8 cellular contexts compared by ENCODE assay signal in the genomic region with DNA sequence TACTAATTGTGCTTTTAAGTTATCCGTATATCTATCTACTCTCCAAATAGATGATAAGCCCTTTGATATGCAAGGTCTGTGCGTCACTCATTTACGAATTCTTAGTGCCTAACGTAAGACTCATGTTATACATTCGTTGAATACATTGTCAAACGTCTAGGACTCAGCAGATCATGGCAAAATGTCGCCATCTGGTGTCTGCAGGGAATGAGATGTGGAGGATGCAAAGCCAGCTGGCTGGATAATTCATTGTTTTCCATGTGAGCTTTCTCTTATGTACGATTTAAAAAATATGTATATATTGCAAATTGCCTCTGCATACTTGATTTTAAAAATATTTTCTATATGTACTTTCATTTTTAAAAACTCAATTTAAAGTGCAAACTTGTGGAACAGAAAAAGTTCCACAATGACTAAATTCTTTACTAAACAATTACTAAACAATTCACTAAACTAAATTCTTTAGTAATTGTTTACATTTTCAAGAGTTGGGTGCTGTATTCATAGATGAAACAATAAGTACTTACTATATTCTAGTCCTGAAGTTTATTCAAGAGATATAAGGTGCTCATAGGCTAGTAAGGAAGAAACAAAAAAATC. TPM values are rescaled to one million over a fixed set of nuclear protein-coding genes. Genes with fewer than 3 reads are reported as not detected.
DNase-seq lines count a peak whose midpoint lies in the region; ATAC-seq lines count a peak whose summit lies in the region.

No MANE protein-coding gene starts in this region.

- peak; percentile 66 for DNase-seq in D341Med (ENCODE audit: low spot score)
- peak; percentile 61 to 75 for DNase-seq in HAP-1 (ENCODE audit: low spot score in 2 of 2)
- peak; percentile 26 for DNase-seq in NCI-H226
- DNase-seq in activated CD4-positive, alpha-beta T cell treated with anti-CD3 and anti-CD28 coated beads, Interleukin-2, amount 50 U/mL, for 1 hour = peak; percentile 56
- peak; percentile 72 to 75 for DNase-seq in dermis microvascular lymphatic vessel endothelial cell (ENCODE audit: low read depth in 2 of 2)
- peak; percentile 72 to 86 for DNase-seq in lung microvascular endothelial cell (ENCODE audit: low read depth in 2 of 2)
- DNase-seq in stimulated activated naive B cell treated with anti-CD40 and anti-IgM and Interleukin-4, amounts not matched to agents 10 μg/mL and 1 μg/mL and 100 μg/mL, for 72 hours = peak; percentile 17

- no peaks in the 10 kb centered on the region for H3K9me3 Mint-ChIP-seq in stimulated activated naive B cell treated with anti-CD40 and anti-IgM and Interleukin-4, amounts not matched to agents 10 μg/mL and 1 μg/mL and 100 μg/mL, for 72 hours

- H3K27ac Mint-ChIP-seq in stimulated activated naive B cell treated with anti-CD40 and anti-IgM and Interleukin-4, amounts not matched to agents 10 μg/mL and 1 μg/mL and 100 μg/mL, for 72 hours = no peak overlapping the region

- H3K36me3 Mint-ChIP-seq in stimulated activated naive B cell treated with anti-CD40 and anti-IgM and Interleukin-4, amounts not matched to agents 10 μg/mL and 1 μg/mL and 100 μg/mL, for 72 hours = no peaks in the 10 kb centered on the region

- peaks cover 15 to 23% of the 10 kb centered on the region in 2 donors for H3K27me3 Mint-ChIP-seq in stimulated activated naive B cell treated with anti-CD40 and anti-IgM and Interleukin-4, amounts not matched to agents 10 μg/mL and 1 μg/mL and 100 μg/mL, for 72 hours

- 0 out of 2 replicates have a peak, but pooled peaks cover 2% of the 10 kb centered on the region for H3K4me1 ChIP-seq in HAP-1

- no peaks in the 10 kb centered on the region for H3K36me3 ChIP-seq in HAP-1 (replicated peaks)

- H3K9me3 ChIP-seq in HAP-1 = no peaks in the 10 kb centered on the region

- in situ Hi-C loops in HAP-1 (cut with MboI; ENCODE audit: low sequenced_read_pairs) = loop anchor here (10.0 kb wide), 1 partner anchor 63 kb away; no protein-coding TSS in a partner anchor

- no peak overlapping the region for H3K4me3 Mint-ChIP-seq in stimulated activated naive B cell treated with anti-CD40 and anti-IgM and Interleukin-4, amounts not matched to agents 10 μg/mL and 1 μg/mL and 100 μg/mL, for 72 hours

- no peak overlapping the region for H3K4me3 ChIP-seq in HAP-1

- no peaks in the 10 kb centered on the region for H3K27me3 ChIP-seq in HAP-1 (ENCODE audit: low read depth)

- peaks cover 3 to 5% of the 10 kb centered on the region in 2 donors for H3K4me1 Mint-ChIP-seq in stimulated activated naive B cell treated with anti-CD40 and anti-IgM and Interleukin-4, amounts not matched to agents 10 μg/mL and 1 μg/mL and 100 μg/mL, for 72 hours

- ATAC-seq in stimulated activated naive B cell treated with anti-CD40 and anti-IgM and Interleukin-4, amounts not matched to agents 10 μg/mL and 1 μg/mL and 100 μg/mL, for 72 hours (replicated peaks) = peak; percentile 49 to 75
- no peak for ATAC-seq in GM21786 (IDR thresholded peaks at IDR 0.05; ENCODE audit: unreplicated experiment)

RNA-seq across cellular contexts. Expression of gene ZNF202, which starts 33.8 kb away (rescaled TPM):
- total RNA-seq in dermis microvascular lymphatic vessel endothelial cell (3.6 and 5.4 TPM in 2 replicates), lung microvascular endothelial cell (2.8 and 5.6 TPM in 2 replicates)

RNA-seq across cellular contexts. Expression of gene OR6X1, which starts 46.6 kb away (rescaled TPM):
- not detected in 2 replicates for total RNA-seq in dermis microvascular lymphatic vessel endothelial cell
- total RNA-seq in lung microvascular endothelial cell = not detected in 2 replicates

RNA-seq across cellular contexts. Expression of gene SCN3B, which starts 53.3 kb away (rescaled TPM):
- 1.4 and 8.5 TPM in 2 replicates for total RNA-seq in dermis microvascular lymphatic vessel endothelial cell
- total RNA-seq in lung microvascular endothelial cell = 0.87 and 6.7 TPM in 2 replicates

Comparison
In these comparisons a context has a peak if more than half of its experiments do, and no peak if none do; other contexts are left out.
1. DNase-seq: peak in every context shown above with its lines; median percentile 79 in lung microvascular endothelial cell; 74 in dermis microvascular lymphatic vessel endothelial cell; 68 in HAP-1; 66 in D341Med; 56 in activated CD4-positive, alpha-beta T cell treated with anti-CD3 and anti-CD28 coated beads, Interleukin-2, amount 50 U/mL, for 1 hour; 26 in NCI-H226; 17 in stimulated activated naive B cell treated with anti-CD40 and anti-IgM and Interleukin-4, amounts not matched to agents 10 μg/mL and 1 μg/mL and 100 μg/mL, for 72 hours.